Comparison of ENCODE assay signal across 14 cellular contexts in genomic region chr12:109157986-109158385, GRCh38. TPM values are rescaled to one million over a fixed set of nuclear protein-coding genes. Genes with fewer than 3 reads are reported as not detected.
DNase-seq lines count a peak whose midpoint lies in the region; ATAC-seq, FAIRE-seq and TF ChIP-seq lines count a peak whose summit lies in the region.
"Had no signal": no experiment of that assay in that cellular context is flagged by ENCODE, and none has a peak within 500 bp of the region (broad histone marks: within the 10 kb centered on the region; RNA-seq: fewer than 3 reads in every experiment).

No MANE protein-coding gene starts in this region.

- H3K27ac ChIP-seq in left ventricle myocardium inferior (replicated peaks): peak overlapping the region; percentile 93
- H3K27ac ChIP-seq in vagina: peak overlapping the region; percentile 73

- peaks cover 94% of the 10 kb centered on the region for H3K4me1 ChIP-seq in left ventricle myocardium inferior
- peaks cover 67% of the 10 kb centered on the region for H3K4me1 ChIP-seq in vagina
- H3K4me1 ChIP-seq in BE2C: no peaks in the 10 kb centered on the region

- peaks cover 4% of the 10 kb centered on the region for H3K36me3 ChIP-seq in left ventricle myocardium inferior
- no peaks in the 10 kb centered on the region for H3K36me3 ChIP-seq in vagina
- H3K36me3 ChIP-seq in BE2C: no peaks in the 10 kb centered on the region
- H3K36me3 ChIP-seq: spleen had no signal

- TF ChIP-seq CTCF in left ventricle myocardium inferior (IDR thresholded peaks at IDR 0.05; ENCODE audit: borderline replicate concordance) (no peak), vagina (IDR thresholded peaks at IDR 0.05) (no peak), GM20000 (IDR thresholded peaks at IDR 0.05; ENCODE audit: extremely low read depth, missing control alignments) (no peak), BE2C (IDR thresholded peaks at IDR 0.05; ENCODE audit: low read depth, low read length) (no peak)

- intact Hi-C loops in left ventricle myocardium inferior (cut with micrococcal nuclease): no loop called here
- intact Hi-C loops in left ventricle myocardium superior (cut with micrococcal nuclease): no loop called here
- intact Hi-C loops in vagina (cut with DNase I): no loop called here

- no peak overlapping the region for H3K4me3 ChIP-seq in left ventricle myocardium inferior
- H3K4me3 ChIP-seq in vagina: no peak overlapping the region
- H3K4me3 ChIP-seq in BE2C (ENCODE audit: low read depth, low read length): no peak overlapping the region

- no peak for ATAC-seq in left ventricle myocardium superior
- ATAC-seq: activated CD8-positive, alpha-beta memory T cell treated with anti-CD3 and anti-CD28 coated beads, Interleukin-2, amount 10 ng/mL, durations not matched to agents 7 days and 5 days; Panc1; stimulated activated naive CD8-positive, alpha-beta T cell treated with anti-CD3 and anti-CD28 coated beads, Interleukin-15, amount 100 ng/mL, for 72 hours had no signal

- TF ChIP-seq POLR2A in vagina (IDR thresholded peaks at IDR 0.05): no peak

- no peaks in the 10 kb centered on the region for H3K27me3 ChIP-seq in left ventricle myocardium inferior (ENCODE audit: low read depth)
- no peaks in the 10 kb centered on the region for H3K27me3 ChIP-seq in vagina
- no peaks in the 10 kb centered on the region for H3K27me3 ChIP-seq in BE2C
- H3K27me3 ChIP-seq: spleen had no signal

- peak; percentile 66 for FAIRE-seq in endometrium (lab: Jason Lieb, UNC)

- H3K9me3 ChIP-seq in left ventricle myocardium inferior (replicated peaks) (no peaks in the 10 kb centered on the region), vagina (no peaks in the 10 kb centered on the region), BE2C (no peaks in the 10 kb centered on the region)
- H3K9me3 ChIP-seq: spleen had no signal

- DNase-seq in left ventricle myocardium inferior (no peak), left ventricle myocardium superior (no peak), myocyte (ENCODE audit: low read depth) (peak; percentile 22), vagina (ENCODE audit: extremely low spot score in 2 of 2) (no peak), GM20000 (ENCODE audit: low spot score) (no peak), NCI-H1930 (lab: John Stamatoyannopoulos, UW) (no peak), BE2C (no peak)
- DNase-seq: activated CD8-positive, alpha-beta memory T cell treated with anti-CD3 and anti-CD28 coated beads, Interleukin-2, amount 10 ng/mL, durations not matched to agents 7 days and 5 days; dermis blood vessel endothelial cell; NCI-H1694 treated with DMSO at 0.1 percent for 48 hours; spleen; stimulated activated naive CD8-positive, alpha-beta T cell treated with anti-CD3 and anti-CD28 coated beads, Interleukin-15, amount 100 ng/mL, for 72 hours had no signal

RNA-seq across cellular contexts. Expression of gene ACACB, which starts 41.6 kb away (rescaled TPM):
- total RNA-seq in left ventricle myocardium inferior (123 TPM), left ventricle myocardium superior (177 TPM), myocyte (8.7 and 10.5 TPM in 2 replicates), vagina (130 TPM)
- 5.5 TPM for polyA plus RNA-seq in myocyte (2012)
- polyA plus RNA-seq in BE2C (2012; ENCODE audit: insufficient read depth, insufficient read length, low read depth): 3.0 TPM

Comparison
In these comparisons a context has a peak if more than half of its experiments do, and no peak if none do; other contexts are left out.
1. RNA of gene ACACB, which starts 41.6 kb away (total RNA-seq): 177 TPM in left ventricle myocardium superior (single experiment), 130 TPM in vagina (single experiment) and 123 TPM in left ventricle myocardium inferior (single experiment); 8.7 to 10.5 TPM in myocyte; every median in the first group is over 10 times any median in the second.